Comparison of ENCODE assay signal across 1 cellular context in the genomic region with DNA sequence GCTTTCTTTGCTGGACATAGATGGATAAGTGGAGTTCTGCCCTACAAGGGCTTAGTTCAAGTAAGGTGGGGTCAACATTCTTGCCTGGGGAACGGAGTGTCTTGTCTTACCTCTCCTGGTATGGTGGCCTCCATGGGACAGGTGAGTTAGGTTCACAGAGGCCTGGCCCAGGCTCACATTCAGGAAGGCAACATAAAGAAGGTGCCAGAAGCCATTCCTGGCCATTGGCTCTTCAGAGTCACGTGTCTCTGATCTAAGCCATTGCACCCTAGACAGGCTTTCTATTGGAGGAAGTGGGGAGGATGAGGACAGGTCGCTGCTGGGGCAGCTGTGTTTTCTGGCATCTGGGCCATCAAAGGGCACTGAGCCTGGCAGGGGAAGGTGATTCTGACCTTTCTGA.
TF ChIP-seq lines count a peak whose summit lies in the region.

No MANE protein-coding gene starts in this region.

TF ChIP-seq in K562, 482 proteins besides CTCF, POLR2A, EP300 and RAD21 (continued from another document):
- TF ChIP-seq, protein P1, sequence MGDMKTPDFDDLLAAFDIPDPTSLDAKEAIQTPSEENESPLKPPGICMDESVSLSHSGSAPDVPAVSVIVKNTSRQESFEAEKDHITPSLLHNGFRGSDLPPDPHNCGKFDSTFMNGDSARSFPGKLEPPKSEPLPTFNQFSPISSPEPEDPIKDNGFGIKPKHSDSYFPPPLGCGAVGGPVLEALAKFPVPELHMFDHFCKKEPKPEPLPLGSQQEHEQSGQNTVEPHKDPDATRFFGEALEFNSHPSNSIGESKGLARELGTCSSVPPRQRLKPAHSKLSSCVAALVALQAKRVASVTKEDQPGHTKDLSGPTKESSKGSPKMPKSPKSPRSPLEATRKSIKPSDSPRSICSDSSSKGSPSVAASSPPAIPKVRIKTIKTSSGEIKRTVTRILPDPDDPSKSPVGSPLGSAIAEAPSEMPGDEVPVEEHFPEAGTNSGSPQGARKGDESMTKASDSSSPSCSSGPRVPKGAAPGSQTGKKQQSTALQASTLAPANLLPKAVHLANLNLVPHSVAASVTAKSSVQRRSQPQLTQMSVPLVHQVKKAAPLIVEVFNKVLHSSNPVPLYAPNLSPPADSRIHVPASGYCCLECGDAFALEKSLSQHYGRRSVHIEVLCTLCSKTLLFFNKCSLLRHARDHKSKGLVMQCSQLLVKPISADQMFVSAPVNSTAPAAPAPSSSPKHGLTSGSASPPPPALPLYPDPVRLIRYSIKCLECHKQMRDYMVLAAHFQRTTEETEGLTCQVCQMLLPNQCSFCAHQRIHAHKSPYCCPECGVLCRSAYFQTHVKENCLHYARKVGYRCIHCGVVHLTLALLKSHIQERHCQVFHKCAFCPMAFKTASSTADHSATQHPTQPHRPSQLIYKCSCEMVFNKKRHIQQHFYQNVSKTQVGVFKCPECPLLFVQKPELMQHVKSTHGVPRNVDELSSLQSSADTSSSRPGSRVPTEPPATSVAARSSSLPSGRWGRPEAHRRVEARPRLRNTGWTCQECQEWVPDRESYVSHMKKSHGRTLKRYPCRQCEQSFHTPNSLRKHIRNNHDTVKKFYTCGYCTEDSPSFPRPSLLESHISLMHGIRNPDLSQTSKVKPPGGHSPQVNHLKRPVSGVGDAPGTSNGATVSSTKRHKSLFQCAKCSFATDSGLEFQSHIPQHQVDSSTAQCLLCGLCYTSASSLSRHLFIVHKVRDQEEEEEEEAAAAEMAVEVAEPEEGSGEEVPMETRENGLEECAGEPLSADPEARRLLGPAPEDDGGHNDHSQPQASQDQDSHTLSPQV (IDR thresholded peaks at IDR 0.05) = 0 out of 2 replicates have a peak, but pooled peaks have one; percentile 29
- TF ChIP-seq ETV6 (IDR thresholded peaks at IDR 0.05; ENCODE audit: borderline replicate concordance in 1 of 2, low read depth in 2 of 2, low read length in 1 of 2) (no peak), ETV6 (CRISPR knock-in tag; IDR thresholded peaks at IDR 0.05; ENCODE audit: borderline replicate concordance) (no peak), ZNF133 (CRISPR knock-in tag; IDR thresholded peaks at IDR 0.05) (no peak), ZNF707 (CRISPR knock-in tag; conservative IDR thresholded peaks at IDR 0.05) (no peak), TCFL5 (CRISPR knock-in tag; conservative IDR thresholded peaks at IDR 0.05) (no peak), SRSF3 (IDR thresholded peaks at IDR 0.05; ENCODE audit: insufficient read depth, low read length) (no peak), RFX5 (IDR thresholded peaks at IDR 0.05; ENCODE audit: low read depth, low read length) (no peak), RBM39 (optimal IDR thresholded peaks at IDR 0.05; ENCODE audit: low read depth, low read length) (no peak), TAF15 (IDR thresholded peaks at IDR 0.05; ENCODE audit: low read depth, low read length) (no peak), POLR3G (IDR thresholded peaks at IDR 0.05; ENCODE audit: extremely low read depth, insufficient read length, insufficient replicate concordance) (no peak), ATF1 (CRISPR knock-in tag; IDR thresholded peaks at IDR 0.05) (no peak), ATF1 (tag; IDR thresholded peaks at IDR 0.05) (no peak), SPI1 (IDR thresholded peaks at IDR 0.05; ENCODE audit: borderline replicate concordance, low read depth, low read length) (peak; percentile 20; the same call in 1 of the 2 replicates), TARDBP (IDR thresholded peaks at IDR 0.05) (no peak), PHF21A (IDR thresholded peaks at IDR 0.05; ENCODE audit: borderline replicate concordance, low read depth) (no peak), HNRNPL (IDR thresholded peaks at IDR 0.05; ENCODE audit: low read depth, low read length) (no peak), ZNF830 (CRISPR knock-in tag; IDR thresholded peaks at IDR 0.05) (no peak), SP2 (IDR thresholded peaks at IDR 0.05; ENCODE audit: extremely low read depth, low read depth, low read length, poor library complexity, severe bottlenecking) (no peak), ZNF778 (CRISPR knock-in tag; IDR thresholded peaks at IDR 0.05) (no peak), TFAM (CRISPR knock-in tag; conservative IDR thresholded peaks at IDR 0.05) (no peak), FOSL1 (tag; conservative IDR thresholded peaks at IDR 0.05) (no peak), C11orf30 (IDR thresholded peaks at IDR 0.05; ENCODE audit: low read depth) (no peak)
- TF ChIP-seq, protein P2, sequence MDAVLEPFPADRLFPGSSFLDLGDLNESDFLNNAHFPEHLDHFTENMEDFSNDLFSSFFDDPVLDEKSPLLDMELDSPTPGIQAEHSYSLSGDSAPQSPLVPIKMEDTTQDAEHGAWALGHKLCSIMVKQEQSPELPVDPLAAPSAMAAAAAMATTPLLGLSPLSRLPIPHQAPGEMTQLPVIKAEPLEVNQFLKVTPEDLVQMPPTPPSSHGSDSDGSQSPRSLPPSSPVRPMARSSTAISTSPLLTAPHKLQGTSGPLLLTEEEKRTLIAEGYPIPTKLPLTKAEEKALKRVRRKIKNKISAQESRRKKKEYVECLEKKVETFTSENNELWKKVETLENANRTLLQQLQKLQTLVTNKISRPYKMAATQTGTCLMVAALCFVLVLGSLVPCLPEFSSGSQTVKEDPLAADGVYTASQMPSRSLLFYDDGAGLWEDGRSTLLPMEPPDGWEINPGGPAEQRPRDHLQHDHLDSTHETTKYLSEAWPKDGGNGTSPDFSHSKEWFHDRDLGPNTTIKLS (IDR thresholded peaks at IDR 0.05; ENCODE audit: borderline replicate concordance, low read depth) = no peak
- TF ChIP-seq, protein P3, sequence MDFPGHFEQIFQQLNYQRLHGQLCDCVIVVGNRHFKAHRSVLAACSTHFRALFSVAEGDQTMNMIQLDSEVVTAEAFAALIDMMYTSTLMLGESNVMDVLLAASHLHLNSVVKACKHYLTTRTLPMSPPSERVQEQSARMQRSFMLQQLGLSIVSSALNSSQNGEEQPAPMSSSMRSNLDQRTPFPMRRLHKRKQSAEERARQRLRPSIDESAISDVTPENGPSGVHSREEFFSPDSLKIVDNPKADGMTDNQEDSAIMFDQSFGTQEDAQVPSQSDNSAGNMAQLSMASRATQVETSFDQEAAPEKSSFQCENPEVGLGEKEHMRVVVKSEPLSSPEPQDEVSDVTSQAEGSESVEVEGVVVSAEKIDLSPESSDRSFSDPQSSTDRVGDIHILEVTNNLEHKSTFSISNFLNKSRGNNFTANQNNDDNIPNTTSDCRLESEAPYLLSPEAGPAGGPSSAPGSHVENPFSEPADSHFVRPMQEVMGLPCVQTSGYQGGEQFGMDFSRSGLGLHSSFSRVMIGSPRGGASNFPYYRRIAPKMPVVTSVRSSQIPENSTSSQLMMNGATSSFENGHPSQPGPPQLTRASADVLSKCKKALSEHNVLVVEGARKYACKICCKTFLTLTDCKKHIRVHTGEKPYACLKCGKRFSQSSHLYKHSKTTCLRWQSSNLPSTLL (IDR thresholded peaks at IDR 0.05) = no peak
